Comparison of ENCODE assay signal across 8 cellular contexts in the genomic region with DNA sequence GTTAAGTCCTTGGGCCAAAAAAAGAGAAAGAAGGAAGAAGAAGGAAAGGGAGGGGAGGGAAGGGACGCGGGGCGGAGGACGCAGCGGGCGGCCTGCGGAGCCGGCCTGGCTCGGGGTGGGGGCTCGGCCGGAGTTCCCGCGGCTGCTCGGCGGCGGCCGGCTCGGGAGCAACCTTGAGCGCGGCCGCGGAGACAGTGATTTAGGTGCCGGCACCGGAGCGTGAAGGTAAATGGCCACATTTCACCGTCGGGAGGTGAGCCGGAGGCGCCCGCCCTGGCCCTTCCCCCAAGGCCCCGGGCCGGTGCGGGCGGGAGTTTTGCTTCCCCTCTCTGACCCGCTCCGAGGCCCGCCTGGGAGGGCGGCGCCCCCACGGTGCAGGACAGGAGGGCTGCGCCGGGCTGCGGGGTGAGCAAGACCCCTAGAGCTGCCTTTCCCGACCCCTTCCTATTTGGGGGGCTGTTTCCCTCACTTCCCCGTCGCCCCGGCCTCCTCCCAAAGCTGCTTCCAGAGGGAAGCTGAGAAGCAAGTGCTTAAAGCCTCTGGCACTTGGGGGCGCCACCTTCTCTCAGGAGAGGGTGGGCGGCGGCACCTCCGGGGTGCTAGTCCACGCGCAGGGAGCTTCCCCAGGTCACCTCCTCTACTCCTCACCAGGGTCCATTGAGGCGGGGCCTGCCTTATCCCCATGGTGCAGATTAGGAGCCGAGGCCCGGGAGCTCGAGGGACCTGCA. TPM values are rescaled to one million over a fixed set of nuclear protein-coding genes. Genes with fewer than 3 reads are reported as not detected.
DNase-seq lines count a peak whose midpoint lies in the region; ATAC-seq and TF ChIP-seq lines count a peak whose summit lies in the region.

No MANE protein-coding gene starts in this region.

- H3K4me1 ChIP-seq in left ventricle myocardium inferior (peaks cover 10% of the 10 kb centered on the region), sigmoid colon (peaks cover 0 to 10% (median 7%) of the 10 kb centered on the region in 4 donors)

- H3K27ac ChIP-seq in left ventricle myocardium inferior (replicated peaks) (no peak overlapping the region), sigmoid colon (no peak overlapping the region)

- CTCF ChIA-PET in activated CD4-positive, alpha-beta T cell treated with anti-CD3 and anti-CD28 coated beads, Interleukin-2, amount 10 ng/mL, durations not matched to agents 7 days and 5 days (lab: Charles Lee), result interaction anchor here (1.1 to 1.3 kb wide), 2 partner anchors 15 to 30 kb away, joined by 3 read pairs; no protein-coding TSS in a partner anchor

- H3K4me1 Mint-ChIP-seq in activated CD4-positive, alpha-beta T cell treated with anti-CD3 and anti-CD28 coated beads, Interleukin-2, amount 10 ng/mL, durations not matched to agents 7 days and 5 days, result peaks cover 7% of the 10 kb centered on the region

- WGBS in sigmoid colon, 2 donors, result 3 to 8% methylated on average over 57 of the region's 57 CpGs

- POLR2A ChIA-PET in activated CD4-positive, alpha-beta T cell treated with anti-CD3 and anti-CD28 coated beads, Interleukin-2, amount 10 ng/mL, durations not matched to agents 7 days and 5 days (lab: Charles Lee), result no interaction called here

- no peaks in the 10 kb centered on the region for H3K9me3 Mint-ChIP-seq in activated CD4-positive, alpha-beta T cell treated with anti-CD3 and anti-CD28 coated beads, Interleukin-2, amount 10 ng/mL, durations not matched to agents 7 days and 5 days

- DNase-seq in activated CD4-positive, alpha-beta T cell treated with anti-CD3 and anti-CD28 coated beads, Interleukin-2, amount 10 ng/mL, durations not matched to agents 7 days and 5 days, result no peak
- no peak for DNase-seq in activated CD4-positive, alpha-beta T cell treated with anti-CD3 and anti-CD28 coated beads for 4 hours
- DNase-seq in activated CD8-positive, alpha-beta memory T cell treated with anti-CD3 and anti-CD28 coated beads, Interleukin-2, amount 50 U/mL, for 48 hours, result peak; percentile 66
- DNase-seq in left ventricle myocardium inferior (no peak), sigmoid colon (no peak), RPMI8226 (no peak)

- H3K27me3 ChIP-seq in left ventricle myocardium inferior (ENCODE audit: low read depth), result peaks cover 98% of the 10 kb centered on the region
- H3K27me3 ChIP-seq in sigmoid colon, result peaks cover 13 to 88% (median 20%) of the 10 kb centered on the region in 3 donors

- TF ChIP-seq CTCF in left ventricle myocardium inferior (IDR thresholded peaks at IDR 0.05; ENCODE audit: borderline replicate concordance) (no peak), sigmoid colon (IDR thresholded peaks at IDR 0.05) (no peak)

- no peaks in the 10 kb centered on the region for H3K36me3 ChIP-seq in left ventricle myocardium inferior
- no peaks in the 10 kb centered on the region for H3K36me3 ChIP-seq in sigmoid colon

- H3K36me3 Mint-ChIP-seq in activated CD4-positive, alpha-beta T cell treated with anti-CD3 and anti-CD28 coated beads, Interleukin-2, amount 10 ng/mL, durations not matched to agents 7 days and 5 days (ENCODE audit: low read depth), result no peaks in the 10 kb centered on the region

- H3K4me3 ChIP-seq in left ventricle myocardium inferior (peak overlapping the region; percentile 64), sigmoid colon (peak overlapping the region; percentile 4 to 52 (median 40))

- peak overlapping the region; percentile 18 for H3K4me3 Mint-ChIP-seq in activated CD4-positive, alpha-beta T cell treated with anti-CD3 and anti-CD28 coated beads, Interleukin-2, amount 10 ng/mL, durations not matched to agents 7 days and 5 days

- H3K27ac Mint-ChIP-seq in activated CD4-positive, alpha-beta T cell treated with anti-CD3 and anti-CD28 coated beads, Interleukin-2, amount 10 ng/mL, durations not matched to agents 7 days and 5 days, result no peak overlapping the region

- intact Hi-C loops in left ventricle myocardium inferior (cut with micrococcal nuclease), result no loop called here
- intact Hi-C loops in sigmoid colon (cut with DNase I), result no loop called here

- H3K9me3 ChIP-seq in left ventricle myocardium inferior (replicated peaks), result no peaks in the 10 kb centered on the region
- H3K9me3 ChIP-seq in sigmoid colon, result no peaks in the 10 kb centered on the region

- peaks cover 36% of the 10 kb centered on the region for H3K27me3 Mint-ChIP-seq in activated CD4-positive, alpha-beta T cell treated with anti-CD3 and anti-CD28 coated beads, Interleukin-2, amount 10 ng/mL, durations not matched to agents 7 days and 5 days

- ATAC-seq in GM19023 (IDR thresholded peaks at IDR 0.05; ENCODE audit: unreplicated experiment) (no peak), HG02938 (IDR thresholded peaks at IDR 0.05; ENCODE audit: unreplicated experiment) (no peak)

- no peak for TF ChIP-seq POLR2A in sigmoid colon (IDR thresholded peaks at IDR 0.05)

- TF ChIP-seq EP300 in sigmoid colon (IDR thresholded peaks at IDR 0.05), result no peak

RNA-seq across cellular contexts. Expression of gene MRM1, which starts 56.5 kb away (rescaled TPM):
- 1 to 10 TPM; 6.8 to 8.6 TPM for total RNA-seq in activated CD4-positive, alpha-beta T cell treated with anti-CD3 and anti-CD28 coated beads, Interleukin-2, amount 10 ng/mL, durations not matched to agents 7 days and 5 days
- total RNA-seq in left ventricle myocardium inferior, result 8.7 TPM
- total RNA-seq in sigmoid colon, result 1 to 10 TPM; 2.8 to 5.3 (median 3.9) TPM
- 10 to 100 TPM in 1 of 3 donors, 1 to 10 TPM in 2; 5.4 to 15.0 (median 8.3) TPM for polyA plus RNA-seq in sigmoid colon
